In the genomic region with DNA sequence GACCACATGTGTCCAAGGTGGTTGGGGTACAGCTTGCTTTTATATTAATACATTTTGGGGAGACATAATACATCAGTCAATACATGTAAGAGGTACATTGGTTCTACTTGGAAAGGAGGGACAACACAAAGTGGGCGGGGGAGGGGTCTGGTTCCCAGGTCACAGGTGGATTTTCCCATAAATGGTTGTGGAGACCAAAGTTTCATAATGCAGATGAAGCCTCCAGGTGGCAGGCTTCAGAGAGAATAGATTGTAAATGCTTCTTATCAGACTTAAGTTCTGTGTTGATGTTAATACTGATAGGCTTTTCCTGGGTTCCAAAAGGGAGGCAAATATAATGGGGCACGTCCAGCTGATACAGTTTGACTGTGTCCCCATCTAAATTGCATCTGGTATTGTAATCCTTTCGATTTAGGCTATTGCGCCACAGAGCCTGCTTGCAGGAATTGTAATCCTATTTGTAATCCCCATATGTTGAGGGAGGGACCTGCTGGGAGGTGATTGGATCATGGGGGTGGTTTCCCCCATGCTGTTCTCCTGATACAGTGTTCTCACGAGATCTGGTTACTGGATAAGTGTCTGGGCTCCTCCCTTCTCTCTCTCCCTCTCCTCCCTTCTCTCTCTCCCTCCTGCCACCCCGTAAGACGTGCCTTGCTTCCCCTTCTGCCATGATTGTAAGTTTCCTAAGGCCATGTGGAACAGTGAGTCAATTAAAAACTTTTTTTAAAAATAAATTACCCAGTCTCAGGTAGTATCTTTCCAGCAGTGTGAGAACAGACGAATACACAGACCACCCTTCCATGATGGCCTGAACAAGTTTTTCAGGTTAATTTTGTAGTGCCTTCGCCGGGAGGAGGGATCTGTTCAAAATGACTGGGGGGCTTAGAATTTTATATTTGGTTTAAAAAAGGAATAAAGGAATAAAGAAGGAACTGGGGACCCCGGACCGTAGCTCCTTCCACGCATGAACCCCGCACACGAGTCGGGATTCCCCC, we compare ENCODE assay signal across 8 cellular contexts. TPM values are rescaled to one million over a fixed set of nuclear protein-coding genes. Genes with fewer than 3 reads are reported as not detected.
DNase-seq lines count a peak whose midpoint lies in the region; ATAC-seq and TF ChIP-seq lines count a peak whose summit lies in the region.

No MANE protein-coding gene starts in this region.

- peak overlapping the region; percentile 11 for H3K27ac ChIP-seq in AG04450 (ENCODE audit: low read depth, low read length)

- peaks cover 2% of the 10 kb centered on the region for H3K4me1 ChIP-seq in NT2/D1 (ENCODE audit: insufficient read depth, insufficient read length)

- peaks cover 18% of the 10 kb centered on the region for H3K9me3 Mint-ChIP-seq in mesothelial cell of epicardium

- no peaks in the 10 kb centered on the region for H3K27me3 Mint-ChIP-seq in mesothelial cell of epicardium (ENCODE audit: low read depth)

- POLR2A ChIA-PET in AG04450 (lab: Yijun Ruan, JAX) = no interaction called here

- DNase-seq in AG04450 (ENCODE audit: low read depth, low spot score) = no peak
- DNase-seq in NT2/D1 (ENCODE audit: low read depth, low spot score) = peak; percentile 55
- DNase-seq in cerebellar cortex (ENCODE audit: low spot score) = peak; percentile 44
- no peak for DNase-seq in mesothelial cell of epicardium (ENCODE audit: low spot score in 2 of 2, unreplicated experiment in 2 of 2)
- no peak for DNase-seq in NCI-H2107 treated with DMSO at 0.1 percent for 48 hours (lab: John Stamatoyannopoulos, UW; ENCODE audit: unreplicated experiment)

- TF ChIP-seq CTCF in AG04450 (IDR thresholded peaks at IDR 0.05; ENCODE audit: low read depth, low read length) (no peak), mesothelial cell of epicardium (IDR thresholded peaks at IDR 0.05; ENCODE audit: unreplicated experiment) (no peak)

- H3K4me3 ChIP-seq in AG04450 (ENCODE audit: low read depth, low read length) (peak overlapping the region; percentile 81), GM08714 (ENCODE audit: low read length) (peak overlapping the region; percentile 75; the same call in 1 of the 2 replicates), NT2/D1 (ENCODE audit: insufficient read length, low read depth) (peak overlapping the region; percentile 77)

- no peaks in the 10 kb centered on the region for H3K27me3 ChIP-seq in AG04450 (ENCODE audit: control insufficient read depth, insufficient read depth, low read length)
- no peaks in the 10 kb centered on the region for H3K27me3 ChIP-seq in NT2/D1 (ENCODE audit: insufficient read depth, insufficient read length)

- peak overlapping the region; percentile 82 for H3K27ac Mint-ChIP-seq in mesothelial cell of epicardium

- H3K4me1 Mint-ChIP-seq in mesothelial cell of epicardium = peaks cover 13% of the 10 kb centered on the region

- peaks cover 24% of the 10 kb centered on the region for H3K36me3 Mint-ChIP-seq in mesothelial cell of epicardium

- peak overlapping the region; percentile 100 for H3K4me3 Mint-ChIP-seq in mesothelial cell of epicardium

- H3K36me3 ChIP-seq in NT2/D1 (ENCODE audit: insufficient read depth, insufficient read length, low read length) = peaks cover 11% of the 10 kb centered on the region

- no peaks in the 10 kb centered on the region; the same call in 1 of the 2 replicates for H3K9me3 ChIP-seq in AG04450 (ENCODE audit: control insufficient read depth, insufficient read depth, low read length)
- H3K9me3 ChIP-seq in NT2/D1 (ENCODE audit: insufficient read depth, low read length) = peaks cover 12% of the 10 kb centered on the region; the same call in 1 of the 2 replicates

- H3K9ac ChIP-seq in NT2/D1 (ENCODE audit: insufficient read length, low read depth) = peak overlapping the region; percentile 86

- CTCF ChIA-PET in AG04450 (lab: Charles Lee) = interaction anchor here (1.3 kb wide), 1 partner anchor 104 kb away, joined by 3 read pairs; no protein-coding TSS in a partner anchor

- no peak for ATAC-seq in HG02798 (IDR thresholded peaks at IDR 0.05; ENCODE audit: poor library complexity, unreplicated experiment)
- no peak for ATAC-seq in GM21526 (IDR thresholded peaks at IDR 0.05; ENCODE audit: low FRiP score, unreplicated experiment)

RNA-seq across cellular contexts. Expression of a gene that starts 44.9 kb away (rescaled TPM):
- polyA plus RNA-seq in AG04450 (2011; rRNA removed) = 2.6 and 3.8 TPM in 2 replicates
- 5.6 and 6.3 TPM in 2 replicates for polyA minus RNA-seq in AG04450 (2011; rRNA and poly(A)+ RNA removed)
- total RNA-seq in mesothelial cell of epicardium = 8.2 to 9.0 TPM (median 8.9 TPM) in 3 replicates

Comparison
In these comparisons a context has a peak if more than half of its experiments do, and no peak if none do; other contexts are left out.
1. DNase-seq: peak in NT2/D1 (single experiment) and cerebellar cortex (single experiment); none in AG04450 (single experiment), mesothelial cell of epicardium (0 of 2) and NCI-H2107 treated with DMSO at 0.1 percent for 48 hours (single experiment).
2. Peak in every context shown above with its lines, with median percentiles within 50 percentile points of each other: H3K4me3 ChIP-seq.